In genomic region chr19:12749938-12750521, GRCh38 we compare ENCODE assay signal across 13 cellular contexts. TPM values are rescaled to one million over a fixed set of nuclear protein-coding genes. Genes with fewer than 3 reads are reported as not detected.
DNase-seq lines count a peak whose midpoint lies in the region; ATAC-seq and TF ChIP-seq lines count a peak whose summit lies in the region.
"Had no signal": no experiment of that assay in that cellular context is flagged by ENCODE, and none has a peak within 500 bp of the region (broad histone marks: within the 10 kb centered on the region; RNA-seq: fewer than 3 reads in every experiment).

No MANE protein-coding gene starts in this region.

- peaks cover 33 to 39% (median 37%) of the 10 kb centered on the region in 11 experiments for H3K36me3 ChIP-seq in BLaER1 treated with 17β-estradiol and CSF1 and Interleukin-3, amounts not matched to agents 10 nM and 100 nM
- H3K36me3 ChIP-seq in HEK293 (ENCODE audit: control insufficient read depth in 2 of 2, insufficient read depth in 1 of 2, low read length in 2 of 2) (peaks cover 0 to 32% of the 10 kb centered on the region in 2 experiments; a peak in 2 of 3 replicates), OCI-LY7 (ENCODE audit: insufficient read depth, low read length) (peaks cover 38% of the 10 kb centered on the region)

- POLR2A ChIA-PET in HEK293 (lab: Yijun Ruan, JAX): interaction anchor here (1.4 kb wide), 1 partner anchor 131 kb away, joined by 3 read pairs; no protein-coding TSS in a partner anchor
- POLR2A ChIA-PET in T-cell (lab: Charles Lee): no interaction called here
- POLR2A ChIA-PET in OCI-LY7 (lab: Charles Lee): no interaction called here

- H3K36me3 Mint-ChIP-seq in T-cell (peaks cover 27% of the 10 kb centered on the region), mesothelial cell of epicardium (peaks cover 21% of the 10 kb centered on the region)

- H2AFZ ChIP-seq in OCI-LY7 (ENCODE audit: low read length): no peak overlapping the region

- H3K27ac Mint-ChIP-seq in T-cell (peak overlapping the region in 1 of 2 donors; percentile 29), mesothelial cell of epicardium (no peak overlapping the region)

- peak overlapping the region in 1 of 3 donors; percentile 27 for H3K4me3 Mint-ChIP-seq in T-cell
- H3K4me3 Mint-ChIP-seq in mesothelial cell of epicardium: no peak overlapping the region

- peaks cover 5 to 6% (median 5%) of the 10 kb centered on the region in 3 donors for H3K9me3 Mint-ChIP-seq in T-cell
- H3K9me3 Mint-ChIP-seq in mesothelial cell of epicardium: peaks cover 6% of the 10 kb centered on the region

- DNase-seq in T-cell (no peak), hepatic stellate cell (ENCODE audit: low spot score) (peak; percentile 55), OCI-LY7 (ENCODE audit: low spot score) (no peak), mesothelial cell of epicardium (ENCODE audit: low spot score in 2 of 2, unreplicated experiment in 2 of 2) (no peak)
- DNase-seq: activated naive CD4-positive, alpha-beta T cell; NK-92 treated with Interleukin-12 subunit alpha and Interleukin-12 subunit beta, amount 100 ng/mL, for 24 hours; WERI-Rb-1 had no signal

- no peaks in the 10 kb centered on the region for H3K79me2 ChIP-seq in OCI-LY7 (ENCODE audit: insufficient read depth, low read depth, low read length)

- H3K9ac ChIP-seq in BLaER1 treated with 17β-estradiol and CSF1 and Interleukin-3, amounts not matched to agents 10 nM and 100 nM: peak overlapping the region; percentile 54 to 76 (median 66); a peak in 21 of 22 replicates

- peaks cover 12 to 26% (median 17%) of the 10 kb centered on the region in 11 experiments for H3K9me3 ChIP-seq in BLaER1 treated with 17β-estradiol and CSF1 and Interleukin-3, amounts not matched to agents 10 nM and 100 nM (replicated peaks in 1 of 11)
- H3K9me3 ChIP-seq in HEK293 (ENCODE audit: control insufficient read depth, insufficient read depth, low read depth, low read length) (no peaks in the 10 kb centered on the region), OCI-LY7 (ENCODE audit: low read length) (peaks cover 11% of the 10 kb centered on the region; the same call in 1 of the 2 replicates)
- H3K9me3 ChIP-seq: prostate gland had no signal

- H3K4me3 ChIP-seq in BLaER1 treated with 17β-estradiol and CSF1 and Interleukin-3, amounts not matched to agents 10 nM and 100 nM: peak overlapping the region; percentile 23 to 63 (median 45); a peak in 17 of 20 replicates
- H3K4me3 ChIP-seq in HEK293 (ENCODE audit: low read depth, low read length) (no peak overlapping the region), OCI-LY7 (ENCODE audit: low read depth, low read length, poor library complexity, severe bottlenecking) (no peak overlapping the region)
- H3K4me3 ChIP-seq: prostate gland had no signal

- CTCF ChIA-PET in HEK293 (lab: Yijun Ruan, JAX) (interaction anchor here (0.8 to 1.8 kb wide), 6 partner anchors 8 to 46 kb away, joined by 3 to 14 read pairs (median 4); no protein-coding TSS in a partner anchor), T-cell (lab: Charles Lee) (no interaction called here), OCI-LY7 (lab: Charles Lee; ENCODE audit: unreplicated experiment) (no interaction called here)

- BruUV-seq in OCI-LY7 (replicated peaks; lab: Mats Ljungman, UMichigan): no TSS peak

- H3K4me1 Mint-ChIP-seq in T-cell (peaks cover 4 to 9% (median 7%) of the 10 kb centered on the region in 3 donors), mesothelial cell of epicardium (no peaks in the 10 kb centered on the region)

- H3K9me2 ChIP-seq in OCI-LY7 (ENCODE audit: insufficient read depth, low read length): no peaks in the 10 kb centered on the region

- H3K27me3 Mint-ChIP-seq in T-cell (peaks cover 21 to 33% of the 10 kb centered on the region in 2 donors), mesothelial cell of epicardium (ENCODE audit: low read depth) (peaks cover 52% of the 10 kb centered on the region)

- peak overlapping the region; percentile 92 to 99 (median 98) for H3K4me2 ChIP-seq in BLaER1 treated with 17β-estradiol and CSF1 and Interleukin-3, amounts not matched to agents 10 nM and 100 nM
- no peak overlapping the region for H3K4me2 ChIP-seq in OCI-LY7 (ENCODE audit: low read length)

- H3K27me3 ChIP-seq in BLaER1 treated with 17β-estradiol and CSF1 and Interleukin-3, amounts not matched to agents 10 nM and 100 nM: peaks cover 0 to 12% (median 0%) of the 10 kb centered on the region in 11 experiments; a peak in 1 of 22 replicates

- peak overlapping the region in 9 of 11 experiments; percentile 44 to 73 (median 62); a peak in 19 of 22 replicates for H3K27ac ChIP-seq in BLaER1 treated with 17β-estradiol and CSF1 and Interleukin-3, amounts not matched to agents 10 nM and 100 nM
- H3K27ac ChIP-seq in HEK293 (ENCODE audit: extremely low read depth, low read depth, low read length): no peak overlapping the region; the same call in 1 of the 2 replicates
- no peak overlapping the region for H3K27ac ChIP-seq in OCI-LY7 (ENCODE audit: low read depth, low read length, poor library complexity, severe bottlenecking)
- H3K27ac ChIP-seq: prostate gland, WERI-Rb-1 had no signal

- TF ChIP-seq CTCF in HEK293 (tag by site-specific recombination; IDR thresholded peaks at IDR 0.05) (no peak), OCI-LY7 (conservative IDR thresholded peaks at IDR 0.05; ENCODE audit: low read length) (no peak), mesothelial cell of epicardium (IDR thresholded peaks at IDR 0.05; ENCODE audit: unreplicated experiment) (no peak)

- intact Hi-C loops in OCI-LY7 (cut with micrococcal nuclease; ENCODE audit: unreplicated experiment): no loop called here

- peaks cover 23 to 61% (median 41%) of the 10 kb centered on the region in 10 experiments for H3K4me1 ChIP-seq in BLaER1 treated with 17β-estradiol and CSF1 and Interleukin-3, amounts not matched to agents 10 nM and 100 nM
- H3K4me1 ChIP-seq in HEK293 (ENCODE audit: control insufficient read depth, insufficient read depth, low read length) (peaks cover 10% of the 10 kb centered on the region), OCI-LY7 (ENCODE audit: insufficient read depth, low read length, poor library complexity, severe bottlenecking) (no peaks in the 10 kb centered on the region)

- peak in 3 of 4 experiments; percentile 31 to 41 (median 39) for ATAC-seq in T-cell (replicated peaks in 1 of 4)
- ATAC-seq in HG03108 (IDR thresholded peaks at IDR 0.05; ENCODE audit: unreplicated experiment): no peak
- no peak for ATAC-seq in HG03175 (IDR thresholded peaks at IDR 0.05; ENCODE audit: unreplicated experiment)

- peaks cover 0 to 24% (median 7%) of the 10 kb centered on the region in 11 experiments; a peak in 9 of 22 replicates for H4K20me1 ChIP-seq in BLaER1 treated with 17β-estradiol and CSF1 and Interleukin-3, amounts not matched to agents 10 nM and 100 nM
- H4K20me1 ChIP-seq in OCI-LY7 (ENCODE audit: insufficient read depth, low read length): no peaks in the 10 kb centered on the region

TF ChIP-seq in HEK293, 187 proteins besides CTCF, POLR2A, EP300 and RAD21 (continues in another document):
- TF ChIP-seq, protein P1, sequence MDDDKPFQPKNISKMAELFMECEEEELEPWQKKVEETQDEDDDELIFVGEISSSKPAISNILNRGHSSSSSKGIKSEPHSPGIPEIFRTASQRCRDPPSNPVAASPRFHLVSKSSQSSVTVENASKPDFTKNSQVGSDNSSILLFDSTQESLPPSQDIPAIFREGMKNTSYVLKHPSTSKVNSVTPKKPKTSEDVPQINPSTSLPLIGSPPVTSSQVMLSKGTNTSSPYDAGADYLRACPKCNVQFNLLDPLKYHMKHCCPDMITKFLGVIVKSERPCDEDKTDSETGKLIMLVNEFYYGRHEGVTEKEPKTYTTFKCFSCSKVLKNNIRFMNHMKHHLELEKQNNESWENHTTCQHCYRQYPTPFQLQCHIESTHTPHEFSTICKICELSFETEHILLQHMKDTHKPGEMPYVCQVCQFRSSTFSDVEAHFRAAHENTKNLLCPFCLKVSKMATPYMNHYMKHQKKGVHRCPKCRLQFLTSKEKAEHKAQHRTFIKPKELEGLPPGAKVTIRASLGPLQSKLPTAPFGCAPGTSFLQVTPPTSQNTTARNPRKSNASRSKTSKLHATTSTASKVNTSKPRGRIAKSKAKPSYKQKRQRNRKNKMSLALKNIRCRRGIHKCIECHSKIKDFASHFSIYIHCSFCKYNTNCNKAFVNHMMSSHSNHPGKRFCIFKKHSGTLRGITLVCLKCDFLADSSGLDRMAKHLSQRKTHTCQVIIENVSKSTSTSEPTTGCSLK (tag by site-specific recombination; IDR thresholded peaks at IDR 0.05): no peak
- no peak for TF ChIP-seq ZNF704 (tag by site-specific recombination; IDR thresholded peaks at IDR 0.05)

RNA-seq across cellular contexts. Expression of gene BEST2, which starts 1.6 kb away (rescaled TPM):
- total RNA-seq in T-cell (under 1 TPM in 1 of 5 donors, not detected in 4; 0.16 TPM), OCI-LY7 (2022) (not detected in 2 replicates), mesothelial cell of epicardium (not detected in 3 replicates)
- total RNA-seq in OCI-LY7 (2014; rRNA removed; shearing (Covaris generic)): 0.10 TPM in 1 of 2 replicates, not detected in the other
- total RNA-seq: kidney epithelial cell had no signal

RNA-seq across cellular contexts. Expression of gene GET3, which starts 12.7 kb away (rescaled TPM):
- total RNA-seq in T-cell (10 to 100 TPM; 24.6 to 39.3 (median 34.1) TPM), OCI-LY7 (2022) (29.1 and 34.3 TPM in 2 replicates), mesothelial cell of epicardium (44.6 to 49.8 TPM (median 46.9 TPM) in 3 replicates)
- total RNA-seq in OCI-LY7 (2014; rRNA removed; shearing (Covaris generic)): 40.5 and 48.8 TPM in 2 replicates

RNA-seq across cellular contexts. Expression of gene TRIR, which starts 15.5 kb away (rescaled TPM):
- total RNA-seq in T-cell (100 to 1,000 TPM; 167 to 256 (median 254) TPM), OCI-LY7 (2022) (211 and 219 TPM in 2 replicates), mesothelial cell of epicardium (148 to 161 TPM (median 156 TPM) in 3 replicates)
- total RNA-seq in OCI-LY7 (2014; rRNA removed; shearing (Covaris generic)): 322 and 336 TPM in 2 replicates

RNA-seq across cellular contexts. Expression of gene HOOK2, which starts 25.3 kb away (rescaled TPM):
- total RNA-seq in T-cell (10 to 100 TPM; 19.7 to 26.6 (median 22.8) TPM), OCI-LY7 (2022) (28.8 and 29.4 TPM in 2 replicates), mesothelial cell of epicardium (89.2 to 93.7 TPM (median 92.7 TPM) in 3 replicates)
- total RNA-seq in OCI-LY7 (2014; rRNA removed; shearing (Covaris generic)): 7.4 and 9.1 TPM in 2 replicates

RNA-seq across cellular contexts. Expression of gene TNPO2, which starts 26.3 kb away (rescaled TPM):
- total RNA-seq in T-cell (10 to 100 TPM; 53.7 to 78.8 (median 62.6) TPM), OCI-LY7 (2022) (112 and 120 TPM in 2 replicates), mesothelial cell of epicardium (105 to 116 TPM (median 105 TPM) in 3 replicates)
- total RNA-seq in OCI-LY7 (2014; rRNA removed; shearing (Covaris generic)): 42.6 and 47.3 TPM in 2 replicates

Comparison
In these comparisons a context has a peak if more than half of its experiments do, and no peak if none do; other contexts are left out.
1. H3K27ac ChIP-seq: peak in BLaER1 treated with 17β-estradiol and CSF1 and Interleukin-3, amounts not matched to agents 10 nM and 100 nM (9 of 11); none in HEK293 (single experiment) and OCI-LY7 (single experiment).
2. H3K4me3 ChIP-seq: peak in BLaER1 treated with 17β-estradiol and CSF1 and Interleukin-3, amounts not matched to agents 10 nM and 100 nM (10 of 10); none in HEK293 (single experiment) and OCI-LY7 (single experiment).
3. ATAC-seq: peak in T-cell (3 of 4); none in HG03108 (single experiment) and HG03175 (single experiment).